13 cellular contexts compared by ENCODE assay signal in genomic region chr13:37608750-37609339, GRCh38. TPM values are rescaled to one million over a fixed set of nuclear protein-coding genes. Genes with fewer than 3 reads are reported as not detected.
A peak's percentile ranks its signal among the peaks of the same experiment; 100 is the strongest.
DNase-seq lines count a peak whose midpoint lies in the region; ATAC-seq, FAIRE-seq and TF ChIP-seq lines count a peak whose summit lies in the region.
"Had no signal": no experiment of that assay in that cellular context is flagged by ENCODE, and none has a peak within 500 bp of the region (broad histone marks: within the 10 kb centered on the region; RNA-seq: fewer than 3 reads in every experiment).

No MANE protein-coding gene starts in this region.

- H3K4me3 Mint-ChIP-seq in astrocyte (ENCODE audit: unreplicated experiment), result no peak overlapping the region
- H3K4me3 Mint-ChIP-seq: central memory CD8-positive, alpha-beta T cell had no signal

- no peak for TF ChIP-seq POLR2A in GM12891 (IDR thresholded peaks at IDR 0.05; ENCODE audit: low read depth, low read length)

- no peaks in the 10 kb centered on the region for H3K4me1 ChIP-seq in astrocyte (ENCODE audit: insufficient read depth, low read length)
- H3K4me1 ChIP-seq: tibial artery had no signal

- H3K4me3 ChIP-seq in HFF-Myc (replicated peaks; ENCODE audit: low read depth, low read length) (no peak overlapping the region), astrocyte (ENCODE audit: insufficient read depth, low read depth, low read length) (no peak overlapping the region)
- H3K4me3 ChIP-seq: tibial artery had no signal

- no peak for ATAC-seq in HG02571 (IDR thresholded peaks at IDR 0.05; ENCODE audit: unreplicated experiment)

- no peaks in the 10 kb centered on the region for H3K36me3 Mint-ChIP-seq in astrocyte (ENCODE audit: low read depth, unreplicated experiment)

- no peaks in the 10 kb centered on the region for H3K9me3 ChIP-seq in astrocyte (ENCODE audit: insufficient read depth, low read depth, low read length)
- H3K9me3 ChIP-seq: tibial artery had no signal

- no peak for DNase-seq in AG09319 (ENCODE audit: extremely low read depth, low read depth)
- DNase-seq in HFF-Myc (ENCODE audit: extremely low read depth, low read depth), result no peak
- no peak for DNase-seq in astrocyte (ENCODE audit: low read depth)
- no peak for DNase-seq in GM12891 (ENCODE audit: insufficient read length, low spot score)
- no peak for DNase-seq in NCI-H2107 (lab: John Stamatoyannopoulos, UW)
- DNase-seq in NCI-H146 treated with DMSO at 0.1 percent for 48 hours (lab: John Stamatoyannopoulos, UW; ENCODE audit: unreplicated experiment), result no peak
- DNase-seq: activated T-cell treated with anti-CD3 and anti-CD28 coated beads for 4 hours, NCI-H146, retina, tibial artery had no signal

- H3K27me3 ChIP-seq in astrocyte (ENCODE audit: insufficient read depth, low read length), result no peaks in the 10 kb centered on the region
- H3K27me3 ChIP-seq: tibial artery had no signal

- no peaks in the 10 kb centered on the region for H4K20me1 ChIP-seq in astrocyte (ENCODE audit: insufficient read depth, low read length)

- H3K27ac Mint-ChIP-seq in astrocyte (ENCODE audit: unreplicated experiment), result no peak overlapping the region

- no peaks in the 10 kb centered on the region for H3K27me3 Mint-ChIP-seq in astrocyte (ENCODE audit: low read depth, unreplicated experiment)
- H3K27me3 Mint-ChIP-seq: central memory CD8-positive, alpha-beta T cell had no signal

- no peak overlapping the region for H3K27ac ChIP-seq in astrocyte (ENCODE audit: low read depth, low read length)
- H3K27ac ChIP-seq: tibial artery had no signal

- peaks cover 11% of the 10 kb centered on the region for H3K4me1 Mint-ChIP-seq in astrocyte (ENCODE audit: low read depth, unreplicated experiment)
- H3K4me1 Mint-ChIP-seq: central memory CD8-positive, alpha-beta T cell had no signal

- FAIRE-seq in astrocyte (lab: Jason Lieb, UNC) (no peak), islet of Langerhans (lab: Jason Lieb, UNC) (peak; percentile 90), GM12891 (lab: Jason Lieb, UNC) (no peak)

- no peaks in the 10 kb centered on the region for H3K79me2 ChIP-seq in astrocyte (ENCODE audit: insufficient read depth, low read length)

- peak; percentile 52 for TF ChIP-seq CTCF in AG09319 (IDR thresholded peaks at IDR 0.05; ENCODE audit: low read depth, low read length)
- peak; percentile 28 for TF ChIP-seq CTCF in HFF-Myc (IDR thresholded peaks at IDR 0.05; ENCODE audit: low read depth, low read length, missing control alignments)
- peak; percentile 48 for TF ChIP-seq CTCF in astrocyte (IDR thresholded peaks at IDR 0.05; ENCODE audit: insufficient read depth, low read depth, low read length)

- no peak overlapping the region for H2AFZ ChIP-seq in astrocyte (ENCODE audit: low read depth, low read length)

- peaks cover 7% of the 10 kb centered on the region for H3K9me3 Mint-ChIP-seq in astrocyte (ENCODE audit: unreplicated experiment)

- H3K9ac ChIP-seq in astrocyte (ENCODE audit: low read length), result no peak overlapping the region

- no peaks in the 10 kb centered on the region for H3K36me3 ChIP-seq in astrocyte (ENCODE audit: insufficient read depth, low read length)
- H3K36me3 ChIP-seq: tibial artery had no signal

- no peak overlapping the region for H3K4me2 ChIP-seq in astrocyte (ENCODE audit: low read length)

TF ChIP-seq in GM12891, 5 proteins besides CTCF, POLR2A, EP300 and RAD21:
- no peak for TF ChIP-seq PAX5 (IDR thresholded peaks at IDR 0.05; ENCODE audit: insufficient read depth, low read length, severe bottlenecking)
- TF ChIP-seq TAF1 (IDR thresholded peaks at IDR 0.05; ENCODE audit: low read depth, low read length), result no peak
- TF ChIP-seq SPI1 (IDR thresholded peaks at IDR 0.05; ENCODE audit: low read depth, low read length), result no peak
- TF ChIP-seq POU2F2 (IDR thresholded peaks at IDR 0.05; ENCODE audit: low read depth, low read length), result no peak
- TF ChIP-seq POLR2AphosphoS5 (IDR thresholded peaks at IDR 0.05; ENCODE audit: low read depth, low read length), result no peak
TF ChIP-seq in GM12891: peak in this region for 0.

RNA-seq across cellular contexts. Expression of gene POSTN, which starts 10.3 kb away (rescaled TPM):
- total RNA-seq in astrocyte, result 18.6 and 26.6 TPM in 2 replicates
- polyA plus RNA-seq in GM12891 (2012; ENCODE audit: low read depth, missing spikeins), result not detected
